In genomic region chr7:151468214-151469023, GRCh38 we compare ENCODE assay signal across 11 cellular contexts. TPM values are rescaled to one million over a fixed set of nuclear protein-coding genes. Genes with fewer than 3 reads are reported as not detected.
DNase-seq lines count a peak whose midpoint lies in the region; ATAC-seq and TF ChIP-seq lines count a peak whose summit lies in the region.
"Had no signal": no experiment of that assay in that cellular context is flagged by ENCODE, and none has a peak within 500 bp of the region (broad histone marks: within the 10 kb centered on the region; RNA-seq: fewer than 3 reads in every experiment).

No MANE protein-coding gene starts in this region.

- no peak for TF ChIP-seq CTCF in progenitor cell of endocrine pancreas (IDR thresholded peaks at IDR 0.05; ENCODE audit: unreplicated experiment)

- intact Hi-C loops in posterior vena cava (cut with DNase I) = loop anchor here in 1 of 2 donors (10.0 kb wide), 1 partner anchor 286 kb away; no protein-coding TSS in a partner anchor

- ATAC-seq in GM21367 (IDR thresholded peaks at IDR 0.05; ENCODE audit: unreplicated experiment) = no peak

- peaks cover 7% of the 10 kb centered on the region for H3K9me3 Mint-ChIP-seq in activated T-cell treated with anti-CD3 and anti-CD28 coated beads, Interleukin-2, amount 50 U/mL, for 24 hours
- peaks cover 6% of the 10 kb centered on the region for H3K9me3 Mint-ChIP-seq in progenitor cell of endocrine pancreas (ENCODE audit: low read depth)

- DNase-seq in activated T-cell treated with anti-CD3 and anti-CD28 coated beads, Interleukin-2, amount 50 U/mL, for 24 hours = no peak
- DNase-seq in activated T-cell treated with anti-CD3 and anti-CD28 coated beads for 4 hours (no peak), NCI-H69 (lab: John Stamatoyannopoulos, UW) (peak; percentile 37), cerebellum (ENCODE audit: low spot score) (peak; percentile 53), progenitor cell of endocrine pancreas (ENCODE audit: low spot score, unreplicated experiment) (no peak), posterior vena cava (ENCODE audit: low spot score) (no peak), NCI-H446 treated with DMSO at 0.1 percent for 48 hours (lab: John Stamatoyannopoulos, UW) (no peak)
- DNase-seq: NCI-H1436, NCI-H774, tibial artery had no signal

- no peak overlapping the region for H3K4me3 Mint-ChIP-seq in activated T-cell treated with anti-CD3 and anti-CD28 coated beads, Interleukin-2, amount 50 U/mL, for 24 hours
- no peak overlapping the region for H3K4me3 Mint-ChIP-seq in progenitor cell of endocrine pancreas (ENCODE audit: low read depth)

- H3K4me1 Mint-ChIP-seq in activated T-cell treated with anti-CD3 and anti-CD28 coated beads, Interleukin-2, amount 50 U/mL, for 24 hours (ENCODE audit: low read depth) = peaks cover 42% of the 10 kb centered on the region
- H3K4me1 Mint-ChIP-seq in progenitor cell of endocrine pancreas (ENCODE audit: low read depth) = no peaks in the 10 kb centered on the region

- H3K36me3 Mint-ChIP-seq in activated T-cell treated with anti-CD3 and anti-CD28 coated beads, Interleukin-2, amount 50 U/mL, for 24 hours (ENCODE audit: low read depth) = peaks cover 96% of the 10 kb centered on the region
- peaks cover 48% of the 10 kb centered on the region for H3K36me3 Mint-ChIP-seq in progenitor cell of endocrine pancreas (ENCODE audit: insufficient read depth)

- H3K27me3 Mint-ChIP-seq in activated T-cell treated with anti-CD3 and anti-CD28 coated beads, Interleukin-2, amount 50 U/mL, for 24 hours = no peaks in the 10 kb centered on the region
- H3K27me3 Mint-ChIP-seq in progenitor cell of endocrine pancreas = no peaks in the 10 kb centered on the region

- H3K27ac Mint-ChIP-seq in activated T-cell treated with anti-CD3 and anti-CD28 coated beads, Interleukin-2, amount 50 U/mL, for 24 hours = peak overlapping the region; percentile 19
- H3K27ac Mint-ChIP-seq in progenitor cell of endocrine pancreas = peak overlapping the region; percentile 77

RNA-seq across cellular contexts. Expression of gene CRYGN, which starts 28.5 kb away (rescaled TPM):
- total RNA-seq in cerebellum (not detected), progenitor cell of endocrine pancreas (2.5 and 3.2 TPM in 2 replicates), posterior vena cava (1 to 10 TPM in 1 of 2 donors, under 1 TPM in 1; 0.42 to 1.1 TPM)

RNA-seq across cellular contexts. Expression of gene RHEB, which starts 51.3 kb away (rescaled TPM):
- total RNA-seq in cerebellum (59.5 TPM), progenitor cell of endocrine pancreas (71.7 and 78.8 TPM in 2 replicates), posterior vena cava (100 to 1,000 TPM; 119 to 138 TPM)

RNA-seq across cellular contexts. Expression of gene WDR86, which starts 58.6 kb away (rescaled TPM):
- total RNA-seq in cerebellum = 33.8 TPM
- total RNA-seq in progenitor cell of endocrine pancreas = 80.6 and 82.9 TPM in 2 replicates
- 1 to 10 TPM; 4.1 to 6.2 TPM for total RNA-seq in posterior vena cava

Comparison
In these comparisons a context has a peak if more than half of its experiments do, and no peak if none do; other contexts are left out.
1. DNase-seq: peak in NCI-H69 (single experiment) and cerebellum (single experiment); none in activated T-cell treated with anti-CD3 and anti-CD28 coated beads, Interleukin-2, amount 50 U/mL, for 24 hours (single experiment), activated T-cell treated with anti-CD3 and anti-CD28 coated beads for 4 hours (single experiment), progenitor cell of endocrine pancreas (single experiment), posterior vena cava (single experiment) and NCI-H446 treated with DMSO at 0.1 percent for 48 hours (single experiment).